11 cellular contexts compared by ENCODE assay signal in the genomic region with DNA sequence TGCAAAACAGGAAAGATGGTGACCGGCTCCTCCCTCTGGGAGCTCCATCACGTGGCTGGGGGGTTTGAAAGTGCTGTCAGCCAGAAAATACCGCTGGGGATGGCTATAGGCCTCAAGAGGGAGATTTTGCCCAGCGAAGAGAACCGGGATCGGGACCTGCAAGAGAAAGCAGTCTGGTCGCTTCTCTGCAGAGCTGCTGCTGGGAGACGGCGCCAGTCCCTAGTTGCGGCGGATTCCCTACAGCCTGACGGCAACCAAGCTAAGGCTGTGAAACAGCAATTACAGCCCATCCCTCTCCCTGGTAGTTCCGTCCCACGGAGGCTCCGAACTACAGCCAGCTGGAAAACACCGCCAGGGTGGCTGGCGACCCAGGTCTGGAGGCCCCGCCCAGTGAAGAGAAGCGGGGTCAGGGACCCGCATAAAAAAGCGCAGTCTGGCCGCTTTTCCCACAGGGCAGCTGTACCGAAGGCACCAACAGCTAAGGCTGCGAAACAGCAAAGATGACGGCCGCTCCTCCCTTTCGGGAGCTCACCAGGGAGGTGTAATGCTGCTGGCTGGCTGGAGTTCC.
A peak's percentile ranks its signal among the peaks of the same experiment; 100 is the strongest.
DNase-seq lines count a peak whose midpoint lies in the region; ATAC-seq and TF ChIP-seq lines count a peak whose summit lies in the region.
"Had no signal": no experiment of that assay in that cellular context is flagged by ENCODE, and none has a peak within 500 bp of the region (broad histone marks: within the 10 kb centered on the region; RNA-seq: fewer than 3 reads in every experiment).

No MANE protein-coding gene starts in this region.

- TF ChIP-seq EP300 in stomach (IDR thresholded peaks at IDR 0.05) = no peak

- intact Hi-C loops in left colon (cut with DNase I, micrococcal nuclease) = no loop called here
- intact Hi-C loops in stomach (cut with DNase I; ENCODE audit: low total_unique reads) = no loop called here
- intact Hi-C loops in CD4-positive, alpha-beta memory T cell (cut with micrococcal nuclease) = no loop called here

- H3K27me3 ChIP-seq in stomach = peaks cover 0 to 9% (median 7%) of the 10 kb centered on the region in 3 donors
- no peaks in the 10 kb centered on the region for H3K27me3 ChIP-seq in CD4-positive, alpha-beta memory T cell (ENCODE audit: insufficient read depth, low read length)

- H3K36me3 ChIP-seq in stomach = no peaks in the 10 kb centered on the region
- no peaks in the 10 kb centered on the region for H3K36me3 ChIP-seq in CD4-positive, alpha-beta memory T cell (ENCODE audit: insufficient read depth, low read length)

- POLR2A ChIA-PET in CD4-positive, alpha-beta memory T cell (lab: Charles Lee; ENCODE audit: partially characterized antibody) = no interaction called here

- no peaks in the 10 kb centered on the region for H3K9me3 ChIP-seq in stomach
- H3K9me3 ChIP-seq in CD4-positive, alpha-beta memory T cell (ENCODE audit: control insufficient read depth in 1 of 2, low read length in 2 of 2) = no peaks in the 10 kb centered on the region

- H3K9me3 Mint-ChIP-seq in HFFc6 = no peaks in the 10 kb centered on the region
- H3K9me3 Mint-ChIP-seq in CD4-positive, alpha-beta memory T cell = peaks cover 0 to 9% (median 0%) of the 10 kb centered on the region in 8 donors

- H3K4me3 ChIP-seq in stomach = peak overlapping the region; percentile 25 to 35 (median 27)
- no peak overlapping the region for H3K4me3 ChIP-seq in CD4-positive, alpha-beta memory T cell (ENCODE audit: low read length in 2 of 2)

- 19 to 29% (median 22%) methylated on average over 23 to 27 of the region's 27 CpGs for WGBS in stomach, 5 donors

- H3K4me3 Mint-ChIP-seq in HFFc6 = peak overlapping the region; percentile 72; the same call in 1 of the 2 replicates
- H3K4me3 Mint-ChIP-seq in CD4-positive, alpha-beta memory T cell = no peak overlapping the region
- H3K4me3 Mint-ChIP-seq: activated naive CD8-positive, alpha-beta T cell treated with anti-CD3 and anti-CD28 coated beads, Interleukin-2, amount 50 U/mL, for 24 hours had no signal

- ATAC-seq in left colon (peak; percentile 69), GM21381 (IDR thresholded peaks at IDR 0.05; ENCODE audit: unreplicated experiment) (no peak)
- ATAC-seq: activated naive CD8-positive, alpha-beta T cell treated with anti-CD3 and anti-CD28 coated beads, Interleukin-2, amount 50 U/mL, for 24 hours; left lobe of liver had no signal

- no peak for TF ChIP-seq POLR2A in stomach (IDR thresholded peaks at IDR 0.05)

- peaks cover 0 to 5% (median 0%) of the 10 kb centered on the region in 4 donors for H3K4me1 ChIP-seq in stomach
- no peaks in the 10 kb centered on the region for H3K4me1 ChIP-seq in CD4-positive, alpha-beta memory T cell (ENCODE audit: insufficient read depth, low read length)

- H3K27ac ChIP-seq in stomach = no peak overlapping the region
- H3K27ac ChIP-seq in CD4-positive, alpha-beta memory T cell (ENCODE audit: low read depth, low read length) = no peak overlapping the region

- CTCF ChIA-PET in CD4-positive, alpha-beta memory T cell (lab: Charles Lee; ENCODE audit: partially characterized antibody) = no interaction called here

- peak overlapping the region; percentile 31; the same call in 1 of the 2 replicates for H3K27ac Mint-ChIP-seq in HFFc6
- H3K27ac Mint-ChIP-seq in CD4-positive, alpha-beta memory T cell = no peak overlapping the region
- H3K27ac Mint-ChIP-seq: activated naive CD8-positive, alpha-beta T cell treated with anti-CD3 and anti-CD28 coated beads, Interleukin-2, amount 50 U/mL, for 24 hours had no signal

- no peaks in the 10 kb centered on the region for H3K4me1 Mint-ChIP-seq in HFFc6 (ENCODE audit: low read depth)
- H3K4me1 Mint-ChIP-seq in CD4-positive, alpha-beta memory T cell = peaks cover 0 to 2% (median 0%) of the 10 kb centered on the region in 4 donors
- H3K4me1 Mint-ChIP-seq: activated naive CD8-positive, alpha-beta T cell treated with anti-CD3 and anti-CD28 coated beads, Interleukin-2, amount 50 U/mL, for 24 hours had no signal

- H3K36me3 Mint-ChIP-seq in HFFc6 (ENCODE audit: low read depth) = no peaks in the 10 kb centered on the region
- H3K36me3 Mint-ChIP-seq in CD4-positive, alpha-beta memory T cell = no peaks in the 10 kb centered on the region

- no peaks in the 10 kb centered on the region for H3K27me3 Mint-ChIP-seq in HFFc6 (ENCODE audit: insufficient read depth)
- H3K27me3 Mint-ChIP-seq in CD4-positive, alpha-beta memory T cell = peaks cover 3% of the 10 kb centered on the region in 2 donors

- TF ChIP-seq CTCF in HFFc6 (IDR thresholded peaks at IDR 0.05) (no peak), stomach (IDR thresholded peaks at IDR 0.05) (no peak)

- DNase-seq in HFFc6 (no peak), cerebellum (ENCODE audit: low spot score) (peak; percentile 1), left colon (peak in 1 of 2 donors; percentile 19), stomach (no peak), germinal center (ENCODE audit: low spot score) (no peak), NCI-H345 treated with DMSO at 0.1 percent for 48 hours (lab: John Stamatoyannopoulos, UW; ENCODE audit: unreplicated experiment) (no peak)
- no peak for DNase-seq in CD4-positive, alpha-beta memory T cell
- DNase-seq: activated CD4-positive, alpha-beta T cell treated with anti-CD3 and anti-CD28 coated beads for 48 hours; activated naive CD8-positive, alpha-beta T cell treated with anti-CD3 and anti-CD28 coated beads, Interleukin-2, amount 50 U/mL, for 24 hours had no signal

Comparison
In these comparisons a context has a peak if more than half of its experiments do, and no peak if none do; other contexts are left out.
1. H3K4me3 ChIP-seq: peak in stomach (4 of 4); none in CD4-positive, alpha-beta memory T cell (0 of 2).